In genomic region chr16:3662601-3663000, GRCh38 we compare ENCODE assay signal across 27 cellular contexts.
"Had no signal": no experiment of that assay in that cellular context is flagged by ENCODE, and none has a peak within 500 bp of the region (broad histone marks: within the 10 kb centered on the region; RNA-seq: fewer than 3 reads in every experiment).

No MANE protein-coding gene starts in this region.

- DNase-seq: activated B cell treated with CpG ODN at 0.5 μM for 24 hours; activated CD4-positive, alpha-beta T cell treated with anti-CD3 and anti-CD28 coated beads for 36 hours; activated CD8-positive, alpha-beta memory T cell treated with anti-CD3 and anti-CD28 coated beads for 24 hours; activated effector memory CD4-positive, alpha-beta T cell treated with Interleukin-2 at 50 U/mL for 16 hours; activated naive CD4-positive, alpha-beta T cell treated with Interleukin-2 at 50 U/mL for 16 hours; activated naive CD8-positive, alpha-beta T cell treated with anti-CD3 and anti-CD28 coated beads, Interleukin-2, amount 50 U/mL, for 24 hours; amygdala; endodermal cell; foreskin fibroblast; heart right ventricle; kidney glomerular epithelial cell; midbrain; stimulated activated CD4-positive, alpha-beta T cell treated with anti-CD3 and anti-CD28 coated beads, Interleukin-15, amount 100 ng/mL, for 24 hours; stimulated activated CD4-positive, alpha-beta T cell treated with anti-CD3 and anti-CD28 coated beads, Interleukin-2, amount 100 ng/mL, for 24 hours; stimulated activated naive CD4-positive, alpha-beta T cell; T-helper 1 cell; tibial artery; upper lobe of right lung had no signal

- H3K4me3 ChIP-seq: heart right ventricle, left lung, neural progenitor cell, suprapubic skin, tibial artery, upper lobe of right lung had no signal

- H3K4me1 Mint-ChIP-seq: activated B cell treated with CpG ODN at 0.5 μM for 24 hours, endodermal cell, neural progenitor cell had no signal

- H3K9me3 ChIP-seq: heart right ventricle, left lung, suprapubic skin, tibial artery, upper lobe of right lung had no signal

- H3K27ac ChIP-seq: heart right ventricle, left lung, neural progenitor cell, suprapubic skin, tibial artery, upper lobe of right lung had no signal

- H3K27ac Mint-ChIP-seq: activated B cell treated with CpG ODN at 0.5 μM for 24 hours; activated CD4-positive, alpha-beta T cell treated with anti-CD3 and anti-CD28 coated beads for 36 hours; activated naive CD8-positive, alpha-beta T cell treated with anti-CD3 and anti-CD28 coated beads, Interleukin-2, amount 50 U/mL, for 24 hours; dendritic cell treated with granulocyte-macrophage colony-stimulating factor and Interleukin-4, amounts not matched to agents 40 ng/mL and 50 ng/mL, for 4 days; endodermal cell; neural progenitor cell had no signal

- H3K4me3 Mint-ChIP-seq: activated B cell treated with CpG ODN at 0.5 μM for 24 hours; activated CD4-positive, alpha-beta T cell treated with anti-CD3 and anti-CD28 coated beads for 36 hours; activated naive CD8-positive, alpha-beta T cell treated with anti-CD3 and anti-CD28 coated beads, Interleukin-2, amount 50 U/mL, for 24 hours; central memory CD8-positive, alpha-beta T cell; dendritic cell treated with granulocyte-macrophage colony-stimulating factor and Interleukin-4, amounts not matched to agents 40 ng/mL and 50 ng/mL, for 4 days; endodermal cell; naive thymus-derived CD8-positive, alpha-beta T cell; neural progenitor cell; T-helper 2 cell treated with Interferon-gamma antibody and Interleukin-4, amounts not matched to agents 5 μg/mL and 100 μg/mL, for 36 hours had no signal

- H3K27me3 ChIP-seq: heart right ventricle, left lung, neural progenitor cell, suprapubic skin, tibial artery, upper lobe of right lung had no signal

- ATAC-seq: activated CD4-positive, alpha-beta T cell treated with anti-CD3 and anti-CD28 coated beads for 36 hours; activated naive CD8-positive, alpha-beta T cell treated with anti-CD3 and anti-CD28 coated beads, Interleukin-2, amount 50 U/mL, for 24 hours; esophagus mucosa; left lung; naive thymus-derived CD8-positive, alpha-beta T cell; right cardiac atrium; upper lobe of right lung had no signal

- H3K4me1 ChIP-seq: heart right ventricle, left lung, neural progenitor cell, suprapubic skin, tibial artery, upper lobe of right lung had no signal

- H3K36me3 ChIP-seq: neural progenitor cell had no signal

- H3K9me3 Mint-ChIP-seq: activated B cell treated with CpG ODN at 0.5 μM for 24 hours; activated naive CD8-positive, alpha-beta T cell treated with anti-CD3 and anti-CD28 coated beads, Interleukin-2, amount 50 U/mL, for 24 hours; central memory CD8-positive, alpha-beta T cell; dendritic cell treated with granulocyte-macrophage colony-stimulating factor and Interleukin-4, amounts not matched to agents 40 ng/mL and 50 ng/mL, for 4 days; endodermal cell; naive thymus-derived CD8-positive, alpha-beta T cell; neural progenitor cell; T-helper 2 cell treated with Interferon-gamma antibody and Interleukin-4, amounts not matched to agents 5 μg/mL and 100 μg/mL, for 36 hours had no signal

- H3K27me3 Mint-ChIP-seq: activated B cell treated with CpG ODN at 0.5 μM for 24 hours; activated CD4-positive, alpha-beta T cell treated with anti-CD3 and anti-CD28 coated beads for 36 hours; activated naive CD8-positive, alpha-beta T cell treated with anti-CD3 and anti-CD28 coated beads, Interleukin-2, amount 50 U/mL, for 24 hours; central memory CD8-positive, alpha-beta T cell; dendritic cell treated with granulocyte-macrophage colony-stimulating factor and Interleukin-4, amounts not matched to agents 40 ng/mL and 50 ng/mL, for 4 days; naive thymus-derived CD8-positive, alpha-beta T cell had no signal
